In the genomic region with DNA sequence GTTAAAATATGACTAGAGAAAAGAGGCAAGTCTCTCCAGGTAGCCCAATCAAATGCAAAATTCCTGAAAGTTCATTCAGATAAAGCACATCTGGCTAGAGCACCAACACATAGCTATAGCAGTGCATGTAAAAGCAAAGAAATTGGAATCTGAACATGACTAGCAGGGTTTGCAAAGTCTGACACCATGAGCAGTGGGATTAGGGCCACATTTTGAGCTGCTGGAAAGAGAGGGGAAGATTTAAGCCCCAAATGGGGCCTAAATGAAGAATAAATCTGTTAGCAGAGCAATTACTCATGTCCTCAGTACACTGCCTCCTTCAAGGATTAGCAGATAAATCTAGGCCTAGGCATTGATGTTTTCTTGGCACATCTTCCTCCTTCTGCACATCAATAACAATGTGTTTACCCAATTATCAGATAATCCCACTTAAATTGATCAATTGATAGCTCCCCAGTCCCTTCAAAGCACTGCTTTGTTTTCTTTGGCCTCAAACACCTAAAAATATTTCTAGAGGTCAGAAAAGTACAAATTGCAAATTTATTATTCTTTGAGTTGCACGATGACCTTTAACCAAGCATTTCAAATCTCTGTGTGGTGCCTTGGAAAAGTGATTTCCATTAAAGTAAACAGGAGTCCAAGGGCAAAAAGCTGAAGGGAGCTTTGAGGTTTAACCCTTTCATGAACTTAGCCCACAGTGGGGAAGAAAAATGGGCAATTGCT, we compare ENCODE assay signal across 20 cellular contexts.
"Had no signal": no experiment of that assay in that cellular context is flagged by ENCODE, and none has a peak within 500 bp of the region (broad histone marks: within the 10 kb centered on the region; RNA-seq: fewer than 3 reads in every experiment).

No MANE protein-coding gene starts in this region.

- DNase-seq: activated B cell treated with CpG ODN at 0.5 μM for 24 hours; activated CD4-positive, alpha-beta T cell treated with anti-CD3 and anti-CD28 coated beads, Interleukin-2, amount 10 ng/mL, durations not matched to agents 7 days and 5 days; activated CD8-positive, alpha-beta memory T cell treated with anti-CD3 and anti-CD28 coated beads, Interleukin-2, amount 50 U/mL, for 48 hours; activated gamma-delta T cell treated with Interleukin-2 at 50 U/mL for 16 hours; brain microvascular endothelial cell; cerebellar nuclear complex; effector memory CD8-positive, alpha-beta T cell; heart left ventricle; left colon; pancreas; stimulated activated CD4-positive, alpha-beta T cell treated with anti-CD3 and anti-CD28 coated beads, Interleukin-4, amount 100 ng/mL, for 4 hours; stimulated activated CD8-positive, alpha-beta memory T cell treated with anti-CD3 and anti-CD28 coated beads, Interleukin-4, amount 100 ng/mL, for 48 hours; stimulated activated naive CD4-positive, alpha-beta T cell treated with Interleukin-2 at 50 U/mL for 16 hours; T-helper 17 cell; trophoblast cell had no signal

- H3K4me1 Mint-ChIP-seq: activated B cell treated with CpG ODN at 0.5 μM for 24 hours; activated CD4-positive, alpha-beta T cell treated with anti-CD3 and anti-CD28 coated beads, Interleukin-2, amount 10 ng/mL, durations not matched to agents 7 days and 5 days; T-helper 17 cell had no signal

- H3K27me3 ChIP-seq: brain microvascular endothelial cell, heart left ventricle, pancreas, suprapubic skin had no signal

- H3K27ac Mint-ChIP-seq: activated B cell treated with CpG ODN at 0.5 μM for 24 hours; activated CD4-positive, alpha-beta T cell treated with anti-CD3 and anti-CD28 coated beads, Interleukin-2, amount 10 ng/mL, durations not matched to agents 7 days and 5 days; activated naive CD8-positive, alpha-beta T cell; dendritic cell treated with granulocyte-macrophage colony-stimulating factor and Interleukin-4, amounts not matched to agents 40 ng/mL and 50 ng/mL, for 4 days; effector memory CD8-positive, alpha-beta T cell; T-helper 17 cell had no signal

- H3K4me3 Mint-ChIP-seq: activated B cell treated with CpG ODN at 0.5 μM for 24 hours; activated CD4-positive, alpha-beta T cell treated with anti-CD3 and anti-CD28 coated beads, Interleukin-2, amount 10 ng/mL, durations not matched to agents 7 days and 5 days; activated naive CD8-positive, alpha-beta T cell; dendritic cell treated with granulocyte-macrophage colony-stimulating factor and Interleukin-4, amounts not matched to agents 40 ng/mL and 50 ng/mL, for 4 days; effector memory CD8-positive, alpha-beta T cell; T-helper 17 cell had no signal

- ATAC-seq: effector memory CD8-positive, alpha-beta T cell; heart left ventricle; left colon; pancreas; T-helper 17 cell had no signal

- H3K36me3 Mint-ChIP-seq: activated naive CD8-positive, alpha-beta T cell had no signal

- H3K4me3 ChIP-seq: heart left ventricle, pancreas, skin epidermis, suprapubic skin had no signal

- H3K27me3 Mint-ChIP-seq: activated B cell treated with CpG ODN at 0.5 μM for 24 hours; activated CD4-positive, alpha-beta T cell treated with anti-CD3 and anti-CD28 coated beads, Interleukin-2, amount 10 ng/mL, durations not matched to agents 7 days and 5 days; activated naive CD8-positive, alpha-beta T cell; dendritic cell treated with granulocyte-macrophage colony-stimulating factor and Interleukin-4, amounts not matched to agents 40 ng/mL and 50 ng/mL, for 4 days; effector memory CD8-positive, alpha-beta T cell; T-helper 17 cell had no signal

- H3K27ac ChIP-seq: brain microvascular endothelial cell, epithelial cell of prostate, heart left ventricle, pancreas, skin epidermis, suprapubic skin had no signal

- H3K36me3 ChIP-seq: brain microvascular endothelial cell, heart left ventricle, pancreas, suprapubic skin had no signal

- H3K4me1 ChIP-seq: heart left ventricle, pancreas, suprapubic skin had no signal
